21 cellular contexts compared by ENCODE assay signal in the genomic region with DNA sequence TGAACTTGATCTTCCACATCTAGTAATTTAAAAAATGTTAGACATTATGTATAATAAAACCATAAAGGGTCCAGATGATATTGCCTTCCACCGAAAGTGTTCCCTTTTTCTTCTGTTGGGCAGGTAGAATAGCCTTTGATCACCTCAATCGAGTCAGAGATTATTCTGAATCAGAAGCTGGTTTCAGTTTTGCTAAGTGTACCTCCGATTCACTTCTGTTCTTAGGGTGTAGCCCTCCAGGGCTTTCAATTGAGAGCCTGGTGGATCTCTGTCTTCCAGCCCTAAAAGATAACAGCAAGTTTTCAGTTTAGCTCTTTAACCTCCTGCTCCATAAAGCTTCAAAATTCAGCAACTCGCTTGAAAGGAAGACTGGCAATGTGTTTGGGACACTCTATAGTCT. TPM values are rescaled to one million over a fixed set of nuclear protein-coding genes. Genes with fewer than 3 reads are reported as not detected.
DNase-seq lines count a peak whose midpoint lies in the region; ATAC-seq and TF ChIP-seq lines count a peak whose summit lies in the region.
"Had no signal": no experiment of that assay in that cellular context is flagged by ENCODE, and none has a peak within 500 bp of the region (broad histone marks: within the 10 kb centered on the region; RNA-seq: fewer than 3 reads in every experiment).

No MANE protein-coding gene starts in this region.

- no peak overlapping the region for H3K27ac Mint-ChIP-seq in CD4-positive, CD25-positive, alpha-beta regulatory T cell
- H3K27ac Mint-ChIP-seq: naive B cell; T-helper 1 cell treated with Interleukin-12 subunit alpha and Interleukin-12 subunit beta and Interleukin-4 antibody, amounts not matched to agents 30 μg/mL and 1 μg/mL, for 36 hours had no signal

- H3K4me1 Mint-ChIP-seq in CD4-positive, CD25-positive, alpha-beta regulatory T cell, result peaks cover 8 to 14% (median 12%) of the 10 kb centered on the region in 4 donors

- DNase-seq in CD4-positive, CD25-positive, alpha-beta regulatory T cell, result peak in 1 of 3 donors; percentile 47
- peak; percentile 29 for DNase-seq in GM10248 (ENCODE audit: extremely low spot score)
- DNase-seq in GDM1 (lab: John Stamatoyannopoulos, UW), result no peak
- no peak for DNase-seq in NCI-H2081 treated with DMSO at 0.1 percent for 48 hours (lab: John Stamatoyannopoulos, UW)
- DNase-seq: activated effector memory CD4-positive, alpha-beta T cell treated with Interleukin-2 at 50 U/mL for 16 hours; amygdala; BE2C; glutamatergic neuron; mesendoderm; naive B cell; NCI-H2029; NK-92 treated with Interleukin-12 subunit alpha and Interleukin-12 subunit beta, amount 100 ng/mL, for 24 hours; stimulated activated CD8-positive, alpha-beta memory T cell treated with anti-CD3 and anti-CD28 coated beads, Interleukin-4, amount 100 ng/mL, for 48 hours; substantia nigra; WERI-Rb-1 had no signal

- H3K36me3 ChIP-seq in CD4-positive, CD25-positive, alpha-beta regulatory T cell (ENCODE audit: control insufficient read depth, insufficient read depth, low read length), result no peaks in the 10 kb centered on the region
- no peaks in the 10 kb centered on the region for H3K36me3 ChIP-seq in OCI-LY3 (replicated peaks; ENCODE audit: low read depth, low read length)
- H3K36me3 ChIP-seq: BE2C, SJSA1, WERI-Rb-1 had no signal

- no peak overlapping the region for H3K9ac ChIP-seq in OCI-LY3 (ENCODE audit: low read length)

- no peaks in the 10 kb centered on the region for H4K20me1 ChIP-seq in OCI-LY3 (ENCODE audit: insufficient read depth, low read length)

- H3K4me3 ChIP-seq in CD4-positive, CD25-positive, alpha-beta regulatory T cell (ENCODE audit: low read depth, low read length), result peak overlapping the region; percentile 67
- H3K4me3 ChIP-seq in OCI-LY3 (ENCODE audit: low read length), result peak overlapping the region; percentile 50; the same call in 1 of the 2 replicates
- H3K4me3 ChIP-seq: SJSA1 had no signal

- no peak overlapping the region for H3K27ac ChIP-seq in CD4-positive, CD25-positive, alpha-beta regulatory T cell (ENCODE audit: insufficient read depth, low read length, poor library complexity, severe bottlenecking)
- H3K27ac ChIP-seq in OCI-LY3 (ENCODE audit: low read length), result no peak overlapping the region
- H3K27ac ChIP-seq: SJSA1, WERI-Rb-1 had no signal

- peaks cover 0 to 3% (median 0%) of the 10 kb centered on the region in 7 donors for H3K9me3 Mint-ChIP-seq in CD4-positive, CD25-positive, alpha-beta regulatory T cell

- H3K36me3 Mint-ChIP-seq in CD4-positive, CD25-positive, alpha-beta regulatory T cell, result no peaks in the 10 kb centered on the region
- H3K36me3 Mint-ChIP-seq: naive B cell had no signal

- H3K4me1 ChIP-seq in CD4-positive, CD25-positive, alpha-beta regulatory T cell (ENCODE audit: control insufficient read depth, insufficient read depth, low read length, poor library complexity, severe bottlenecking), result peaks cover 6% of the 10 kb centered on the region
- H3K4me1 ChIP-seq in OCI-LY3 (ENCODE audit: low read length), result peaks cover 10% of the 10 kb centered on the region
- H3K4me1 ChIP-seq: BE2C, SJSA1 had no signal

- no peak for ATAC-seq in CD4-positive, CD25-positive, alpha-beta regulatory T cell (ENCODE audit: low read depth in 2 of 2)
- ATAC-seq in GM21526 (IDR thresholded peaks at IDR 0.05; ENCODE audit: low FRiP score, unreplicated experiment) (peak; percentile 62), GM21515 (IDR thresholded peaks at IDR 0.05; ENCODE audit: unreplicated experiment) (no peak), HG03045 (IDR thresholded peaks at IDR 0.05; ENCODE audit: unreplicated experiment) (no peak)

- H3K27me3 ChIP-seq in CD4-positive, CD25-positive, alpha-beta regulatory T cell (ENCODE audit: control insufficient read depth, insufficient read depth, low read length), result peaks cover 5% of the 10 kb centered on the region
- H3K27me3 ChIP-seq in OCI-LY3 (ENCODE audit: low read depth, low read length), result 0 out of 2 replicates have a peak, but pooled peaks cover 7% of the 10 kb centered on the region
- H3K27me3 ChIP-seq: BE2C had no signal

- peak overlapping the region; percentile 71 for H3K4me2 ChIP-seq in OCI-LY3 (ENCODE audit: low read length)

- CTCF ChIA-PET in GM10248 (lab: Yijun Ruan, JAX), result interaction anchor here (1.1 kb wide), 1 partner anchor 9 kb away, joined by 4 read pairs; no protein-coding TSS in a partner anchor

- POLR2A ChIA-PET in GM10248 (lab: Yijun Ruan, JAX), result no interaction called here

- H3K4me3 Mint-ChIP-seq in CD4-positive, CD25-positive, alpha-beta regulatory T cell, result peak overlapping the region in 2 of 4 donors; percentile 29 to 56
- H3K4me3 Mint-ChIP-seq: naive B cell; T-helper 1 cell treated with Interleukin-12 subunit alpha and Interleukin-12 subunit beta and Interleukin-4 antibody, amounts not matched to agents 30 μg/mL and 1 μg/mL, for 36 hours had no signal

- no peak for TF ChIP-seq CTCF in GM10248 (IDR thresholded peaks at IDR 0.05; ENCODE audit: control extremely low read depth, extremely low read depth, low read depth, missing control alignments)
- TF ChIP-seq CTCF in OCI-LY3 (IDR thresholded peaks at IDR 0.05; ENCODE audit: low read depth, low read length), result no peak

- H2AFZ ChIP-seq in OCI-LY3 (ENCODE audit: low read depth, low read length), result no peak overlapping the region

- H3K79me2 ChIP-seq in OCI-LY3 (ENCODE audit: low read length), result no peaks in the 10 kb centered on the region

- H3K9me3 ChIP-seq in CD4-positive, CD25-positive, alpha-beta regulatory T cell (ENCODE audit: control insufficient read depth in 2 of 2, low read length in 2 of 2), result no peaks in the 10 kb centered on the region
- H3K9me3 ChIP-seq in OCI-LY3 (ENCODE audit: insufficient read depth, low read length), result no peaks in the 10 kb centered on the region
- H3K9me3 ChIP-seq: BE2C, SJSA1 had no signal

- peaks cover 35% of the 10 kb centered on the region for H3K27me3 Mint-ChIP-seq in CD4-positive, CD25-positive, alpha-beta regulatory T cell

RNA-seq across cellular contexts. Expression of gene AIG1, which starts 21.1 kb away (rescaled TPM):
- total RNA-seq in CD4-positive, CD25-positive, alpha-beta regulatory T cell, result 4.2 TPM
- 10 to 100 TPM in 3 of 4 donors, 1 to 10 TPM in 1; 7.5 to 19.6 (median 15.6) TPM for polyA plus RNA-seq in CD4-positive, CD25-positive, alpha-beta regulatory T cell
